17 cellular contexts compared by ENCODE assay signal in genomic region chrX:11059923-11060322, GRCh38. TPM values are rescaled to one million over a fixed set of nuclear protein-coding genes. Genes with fewer than 3 reads are reported as not detected.
A peak's percentile ranks its signal among the peaks of the same experiment; 100 is the strongest.
DNase-seq lines count a peak whose midpoint lies in the region; ATAC-seq, FAIRE-seq and TF ChIP-seq lines count a peak whose summit lies in the region.
"Had no signal": no experiment of that assay in that cellular context is flagged by ENCODE, and none has a peak within 500 bp of the region (broad histone marks: within the 10 kb centered on the region; RNA-seq: fewer than 3 reads in every experiment).

No MANE protein-coding gene starts in this region.

- DNase-seq in ELR (ENCODE audit: low read depth) (peak; percentile 47), NCI-H146 (lab: John Stamatoyannopoulos, UW) (peak; percentile 51), K562 (ENCODE audit: extremely low read depth in 1 of 4, low spot score in 3 of 4) (peak in 1 of 4 experiments; percentile 3), mesenchymal stem cell (peak; percentile 4), T-helper 1 cell (no peak), dorsolateral prefrontal cortex (no peak), Karpas-422 (no peak), NOMO-1 treated with dmso at 0.1 percent for 144 hours (lab: John Stamatoyannopoulos, UW; ENCODE audit: unreplicated experiment) (no peak)
- DNase-seq: activated CD4-positive, alpha-beta T cell treated with anti-CD3 and anti-CD28 coated beads for 36 hours; CD4-positive, CD25-positive, alpha-beta regulatory T cell; dermis blood vessel endothelial cell; DMS53; glutamatergic neuron; Kasumi-1; NCI-H748 treated with DMSO at 0.1 percent for 48 hours; testis had no signal

- TF ChIP-seq EP300 in K562 (IDR thresholded peaks at IDR 0.05; ENCODE audit: low read length) = no peak

- no peak overlapping the region for H4K91ac ChIP-seq in mesenchymal stem cell (ENCODE audit: low read length)

- no peaks in the 10 kb centered on the region for H3K9me1 ChIP-seq in K562 (ENCODE audit: control insufficient read depth, insufficient read depth, low read length)

- CTCF ChIA-PET in K562 (lab: Yijun Ruan, JAX; ENCODE audit: low intra/inter-chr PET ratio) = no interaction called here

- BruUV-seq in K562 (replicated peaks; lab: Mats Ljungman, UMichigan) = no TSS peak

- H3K27ac ChIP-seq in K562 (ENCODE audit: extremely low read depth, low read depth, low read length) (no peak overlapping the region), mesenchymal stem cell (ENCODE audit: low read length, poor library complexity, severe bottlenecking) (no peak overlapping the region), dorsolateral prefrontal cortex (no peak overlapping the region), Karpas-422 (ENCODE audit: low read length) (no peak overlapping the region)
- H3K27ac ChIP-seq: cardiac muscle cell, testis had no signal

- H3K79me2 ChIP-seq in K562 (ENCODE audit: control insufficient read depth, insufficient read depth, low read length) = no peaks in the 10 kb centered on the region
- no peaks in the 10 kb centered on the region for H3K79me2 ChIP-seq in Karpas-422 (ENCODE audit: low read length)

- H3K4me1 ChIP-seq in K562 (replicated peaks in 1 of 2; ENCODE audit: control insufficient read depth in 2 of 2, insufficient read depth in 2 of 2, low read length in 2 of 2) (no peaks in the 10 kb centered on the region), mesenchymal stem cell (ENCODE audit: control insufficient read depth, insufficient read depth, low read depth, low read length) (peaks cover 2% of the 10 kb centered on the region), Karpas-422 (ENCODE audit: low read length) (no peaks in the 10 kb centered on the region)
- H3K4me1 ChIP-seq: testis had no signal

- no peaks in the 10 kb centered on the region for H3K9me2 ChIP-seq in Karpas-422 (replicated peaks; ENCODE audit: insufficient read depth, low read length)

- no peak for TF ChIP-seq POLR2A in K562 (conservative IDR thresholded peaks at IDR 0.05)

- no peak overlapping the region for H3K9ac ChIP-seq in K562 (ENCODE audit: insufficient read depth in 1 of 2, low read depth in 2 of 2, low read length in 2 of 2)
- no peak overlapping the region for H3K9ac ChIP-seq in mesenchymal stem cell (ENCODE audit: low read length)
- no peak overlapping the region for H3K9ac ChIP-seq in Karpas-422 (ENCODE audit: low read length)

- no peak overlapping the region for H3K18ac ChIP-seq in mesenchymal stem cell (ENCODE audit: low read depth in 1 of 2, low read length in 2 of 2)

- no peak for TF ChIP-seq RAD21 in K562 (CRISPR knock-in tag; conservative IDR thresholded peaks at IDR 0.05 in 1 of 2, IDR thresholded peaks at IDR 0.05 in 1 of 2)

- H3K9me3 ChIP-seq in K562 (replicated peaks; ENCODE audit: control insufficient read depth, insufficient read depth, low read depth, low read length) (no peaks in the 10 kb centered on the region), mesenchymal stem cell (ENCODE audit: control insufficient read depth, low read length) (no peaks in the 10 kb centered on the region), Karpas-422 (ENCODE audit: low read length) (no peaks in the 10 kb centered on the region; the same call in 1 of the 2 replicates)
- H3K9me3 ChIP-seq: testis had no signal

- H2BK12ac ChIP-seq in mesenchymal stem cell (ENCODE audit: low read length in 2 of 2) = no peak overlapping the region

- H4K20me1 ChIP-seq in K562 (replicated peaks; ENCODE audit: control insufficient read depth, insufficient read depth, low read length) = no peaks in the 10 kb centered on the region
- H4K20me1 ChIP-seq in Karpas-422 (ENCODE audit: insufficient read depth, low read depth, low read length) = no peaks in the 10 kb centered on the region

- no peak overlapping the region for H3K14ac ChIP-seq in mesenchymal stem cell (ENCODE audit: low read length in 2 of 2)

- H3K4me2 ChIP-seq in K562 (ENCODE audit: insufficient read depth, low read length) (no peak overlapping the region), mesenchymal stem cell (ENCODE audit: low read length, poor library complexity, severe bottlenecking) (peak overlapping the region; percentile 16), Karpas-422 (ENCODE audit: low read depth, low read length, poor library complexity, severe bottlenecking) (no peak overlapping the region)

- no peak overlapping the region for H2BK5ac ChIP-seq in mesenchymal stem cell (ENCODE audit: low read depth, low read length, poor library complexity, severe bottlenecking)

- H3K4ac ChIP-seq in mesenchymal stem cell (ENCODE audit: low read depth in 1 of 2, low read length in 2 of 2) = no peak overlapping the region

- POLR2A ChIA-PET in K562 (lab: Yijun Ruan, JAX) = interaction anchor here (0.6 to 1.2 kb wide), 2 partner anchors 11 to 718 kb away, joined by 3 read pairs; no protein-coding TSS in a partner anchor

- H3K4me3 ChIP-seq in K562 = no peak overlapping the region
- H3K4me3 ChIP-seq in mesenchymal stem cell (ENCODE audit: insufficient read depth in 1 of 2, low read depth in 1 of 2, low read length in 2 of 2) = no peak overlapping the region
- H3K4me3 ChIP-seq in dorsolateral prefrontal cortex = no peak overlapping the region
- H3K4me3 ChIP-seq in Karpas-422 (ENCODE audit: low read length) = no peak overlapping the region
- H3K4me3 ChIP-seq: cardiac muscle cell, testis had no signal

- no peak overlapping the region for H2BK15ac ChIP-seq in mesenchymal stem cell (ENCODE audit: low read depth, poor library complexity, severe bottlenecking)

- H2BK120ac ChIP-seq in mesenchymal stem cell (ENCODE audit: low read depth, low read length) = no peak overlapping the region

- intact Hi-C loops in K562 (cut with micrococcal nuclease) = no loop called here
- intact Hi-C loops in dorsolateral prefrontal cortex (cut with DNase I) = no loop called here

- no peak overlapping the region for H2AK5ac ChIP-seq in mesenchymal stem cell (ENCODE audit: low read length, severe bottlenecking)

- WGBS in K562 (ENCODE audit: insufficient coverage, low coverage, missing lambda C conversion rate) = 0% methylated on average over 2 of the region's 2 CpGs
- WGBS in mesenchymal stem cell = 44% methylated on average over 2 of the region's 2 CpGs

- H2AFZ ChIP-seq in K562 (ENCODE audit: low read depth, low read length) = no peak overlapping the region
- no peak overlapping the region for H2AFZ ChIP-seq in mesenchymal stem cell (ENCODE audit: low read depth, low read length)
- H2AFZ ChIP-seq in Karpas-422 (ENCODE audit: low read length) = no peak overlapping the region

- H3K36me3 ChIP-seq in K562 (ENCODE audit: control insufficient read depth, insufficient read depth, low read length) (no peaks in the 10 kb centered on the region), mesenchymal stem cell (ENCODE audit: control insufficient read depth in 1 of 2, insufficient read depth in 2 of 2, low read depth in 1 of 2, low read length in 2 of 2) (no peaks in the 10 kb centered on the region), Karpas-422 (ENCODE audit: insufficient read depth, low read length) (no peaks in the 10 kb centered on the region)
- H3K36me3 ChIP-seq: cardiac muscle cell had no signal

- H4K8ac ChIP-seq in mesenchymal stem cell (ENCODE audit: low read length) = no peak overlapping the region

- TF ChIP-seq CTCF in K562 (IDR thresholded peaks at IDR 0.05 in 2 of 3, conservative IDR thresholded peaks at IDR 0.05 in 1 of 3; ENCODE audit: insufficient read depth in 2 of 3, low read depth in 1 of 3, low read length in 3 of 3) (no peak), dorsolateral prefrontal cortex (IDR thresholded peaks at IDR 0.05 in 54 of 56, conservative IDR thresholded peaks at IDR 0.05 in 2 of 56; ENCODE audit: low read depth in 1 of 56, partially characterized antibody in 56 of 56) (no peak)

- in situ Hi-C loops in K562 (cut with MboI) = no loop called here

- FAIRE-seq in K562 (lab: Jason Lieb, UNC) = no peak

- no peak for ATAC-seq in K562
- ATAC-seq: activated CD4-positive, alpha-beta T cell treated with anti-CD3 and anti-CD28 coated beads for 36 hours had no signal

- H3K27me3 ChIP-seq in K562 (ENCODE audit: control insufficient read depth in 2 of 2, insufficient read depth in 2 of 2, low read length in 2 of 2) (no peaks in the 10 kb centered on the region), mesenchymal stem cell (ENCODE audit: control insufficient read depth in 1 of 2, insufficient read depth in 1 of 2, low read length in 2 of 2) (no peaks in the 10 kb centered on the region), dorsolateral prefrontal cortex (peaks cover 0 to 54% (median 8%) of the 10 kb centered on the region in 45 donors), Karpas-422 (ENCODE audit: low read length) (no peaks in the 10 kb centered on the region)
- H3K27me3 ChIP-seq: cardiac muscle cell, testis had no signal

- no peaks in the 10 kb centered on the region for H3K79me1 ChIP-seq in mesenchymal stem cell (replicated peaks; ENCODE audit: low read length, poor library complexity, severe bottlenecking)

- no peak overlapping the region for H3K23ac ChIP-seq in mesenchymal stem cell (ENCODE audit: low read length in 2 of 2)

TF ChIP-seq in K562, 482 proteins besides CTCF, POLR2A, EP300 and RAD21 (continues in another document):
- TF ChIP-seq FOSL1 (tag; conservative IDR thresholded peaks at IDR 0.05) (peak; percentile 33), CBFA2T3 (IDR thresholded peaks at IDR 0.05) (0 out of 2 replicates have a peak, but pooled peaks have one; percentile 18), KDM1A (IDR thresholded peaks at IDR 0.05) (peak in 1 of 2 experiments; percentile 12; a peak in 1 of 4 replicates)

RNA-seq across cellular contexts. Expression of gene HCCS, which starts 51.2 kb away (rescaled TPM):
- total RNA-seq in K562 (2011; cell fraction: chromatin; rRNA removed; ENCODE audit: low replicate concordance) = 8.4 and 10.2 TPM in 2 replicates
- total RNA-seq in K562 (2011; cell fraction: nucleolus; rRNA removed) = 10.5 and 11.3 TPM in 2 replicates
- total RNA-seq in K562 (2011; cell fraction: nucleoplasm; rRNA removed) = 13.2 and 18.2 TPM in 2 replicates
- 49.4 and 51.3 TPM in 2 replicates for total RNA-seq in K562 (2014; rRNA removed)
- 66.9 and 71.1 TPM in 2 replicates for total RNA-seq in K562 (2014; rRNA removed; fragmentation: Illumina TruSeq; extraction: Trizol)
- total RNA-seq in K562 (2015; rRNA removed; fragmentation: Illumina TruSeq; extraction: Trizol) = 50.5 and 53.4 TPM in 2 replicates
- total RNA-seq in K562 (2021) = 64.8 and 70.1 TPM in 2 replicates
- polyA plus RNA-seq in K562 (2011; rRNA removed) = 53.8 and 70.5 TPM in 2 replicates
- polyA plus RNA-seq in K562 (2011; cell fraction: cytosol; rRNA removed) = 24.6 and 35.4 TPM in 2 replicates
- 12.7 and 17.6 TPM in 2 replicates for polyA plus RNA-seq in K562 (2011; cell fraction: nucleus; rRNA removed)
- polyA plus RNA-seq in K562 (2012) = 37.4 and 67.9 TPM in 2 replicates
- 71.0 and 72.3 TPM in 2 replicates for polyA plus RNA-seq in K562 (2014; fragmentation: Illumina TruSeq; extraction: Trizol)
- 10 to 100 TPM; 22.9 to 26.8 TPM for polyA plus RNA-seq in K562 (2014; fragmentation: Nextera tagmentation; extraction: Ambion mirVana)
- polyA plus RNA-seq in K562 (2014; rRNA removed) = 71.9 and 81.5 TPM in 2 replicates
- polyA minus RNA-seq in K562 (2011; rRNA and poly(A)+ RNA removed) = 52.3 and 64.9 TPM in 2 replicates
- polyA minus RNA-seq in K562 (2011; cell fraction: cytosol; rRNA and poly(A)+ RNA removed) = 13.9 and 27.8 TPM in 2 replicates
- polyA minus RNA-seq in K562 (2011; cell fraction: nucleus; rRNA and poly(A)+ RNA removed) = 4.7 and 8.8 TPM in 2 replicates
- 35.5 TPM for polyA plus RNA-seq in mesenchymal stem cell (2013, experiment 1 of 2)
- polyA plus RNA-seq in mesenchymal stem cell (2013, experiment 2 of 2) = 34.3 TPM
- 10 to 100 TPM in 118 of 120 experiments, 1 to 10 TPM in 2; 7.6 to 31.6 (median 21.0) TPM for total RNA-seq in dorsolateral prefrontal cortex
- total RNA-seq in Karpas-422 (2014; rRNA removed; shearing (Covaris generic); ENCODE audit: low replicate concordance) = 13.7 and 27.4 TPM in 2 replicates

Comparison
In these comparisons a context has a peak if more than half of its experiments do, and no peak if none do; other contexts are left out.
1. DNase-seq: peak in ELR (single experiment), NCI-H146 (single experiment) and mesenchymal stem cell (single experiment); none in T-helper 1 cell (0 of 5), dorsolateral prefrontal cortex (0 of 10), Karpas-422 (single experiment) and NOMO-1 treated with dmso at 0.1 percent for 144 hours (single experiment).